ENCODE assay signal across 8 cellular contexts in genomic region chrX:154526901-154527675, GRCh38. TPM values are rescaled to one million over a fixed set of nuclear protein-coding genes. Genes with fewer than 3 reads are reported as not detected.
DNase-seq lines count a peak whose midpoint lies in the region; ATAC-seq, FAIRE-seq and TF ChIP-seq lines count a peak whose summit lies in the region.

No MANE protein-coding gene starts in this region.

- H2BK15ac ChIP-seq in H1 (ENCODE audit: low read length) (no peak overlapping the region), mesenchymal stem cell (ENCODE audit: low read depth, poor library complexity, severe bottlenecking) (no peak overlapping the region)

- no peaks in the 10 kb centered on the region for H3K79me2 ChIP-seq in H1 (ENCODE audit: control insufficient read depth in 1 of 2, insufficient read depth in 2 of 2, low read length in 2 of 2)

- CTCF ChIA-PET in H1 (lab: Charles Lee; ENCODE audit: partially characterized antibody), result interaction anchor here (0.6 to 1.8 kb wide), 14 partner anchors 8 to 210 kb away, joined by 3 to 7 read pairs (median 4); no protein-coding TSS in a partner anchor

- H3K23me2 ChIP-seq in H1 (ENCODE audit: low read depth, low read length), result peaks cover 2% of the 10 kb centered on the region; the same call in 1 of the 2 replicates

- TF ChIP-seq EP300 in H1 (IDR thresholded peaks at IDR 0.05; ENCODE audit: borderline replicate concordance in 1 of 2, low read depth in 2 of 2, low read length in 2 of 2), result no peak

- FAIRE-seq in H1 (lab: Jason Lieb, UNC), result peak; percentile 62

- H2BK5ac ChIP-seq in H1 (ENCODE audit: low read depth, low read length), result no peak overlapping the region
- no peak overlapping the region for H2BK5ac ChIP-seq in mesenchymal stem cell (ENCODE audit: low read depth, low read length, poor library complexity, severe bottlenecking)

- H3K4me1 ChIP-seq in H1 (replicated peaks in 1 of 4; ENCODE audit: control insufficient read depth in 3 of 4, insufficient read depth in 4 of 4, low read length in 3 of 4), result 0 out of 7 replicates have a peak, but pooled peaks cover 0 to 3% (median 0%) of the 10 kb centered on the region in 4 experiments
- peaks cover 16% of the 10 kb centered on the region for H3K4me1 ChIP-seq in mesenchymal stem cell (ENCODE audit: control insufficient read depth, insufficient read depth, low read depth, low read length)

- H3K4me2 ChIP-seq in H1 (ENCODE audit: insufficient read depth in 1 of 2, low read depth in 2 of 2, low read length in 2 of 2) (peak overlapping the region; percentile 60 to 84), mesenchymal stem cell (ENCODE audit: low read length, poor library complexity, severe bottlenecking) (peak overlapping the region; percentile 47)

- H3K27ac ChIP-seq in H1 (ENCODE audit: low read depth, low read length) (no peak overlapping the region), mesenchymal stem cell (ENCODE audit: low read length, poor library complexity, severe bottlenecking) (peak overlapping the region; percentile 96)

- H3K9me3 ChIP-seq in H1 (ENCODE audit: insufficient read depth in 2 of 2, low read depth in 1 of 2, low read length in 1 of 2), result no peaks in the 10 kb centered on the region
- H3K9me3 ChIP-seq in mesenchymal stem cell (ENCODE audit: control insufficient read depth, low read length), result no peaks in the 10 kb centered on the region

- no peak overlapping the region for H3K23ac ChIP-seq in H1 (ENCODE audit: insufficient read length)
- H3K23ac ChIP-seq in mesenchymal stem cell (ENCODE audit: low read length in 2 of 2), result no peak overlapping the region

- peak overlapping the region; percentile 60; the same call in 1 of the 2 replicates for H2BK12ac ChIP-seq in H1 (ENCODE audit: low read depth, low read length)
- H2BK12ac ChIP-seq in mesenchymal stem cell (ENCODE audit: low read length in 2 of 2), result peak overlapping the region; percentile 11 to 42

- no peak overlapping the region for H4K5ac ChIP-seq in H1 (ENCODE audit: insufficient read length, low read depth, low read length)

- peak overlapping the region in 3 of 4 experiments; percentile 13 to 51 (median 18); a peak in 4 of 8 replicates for H3K4me3 ChIP-seq in H1 (ENCODE audit: extremely low read depth in 1 of 4, insufficient read depth in 2 of 4, low read depth in 3 of 4, low read length in 4 of 4)
- H3K4me3 ChIP-seq in mesenchymal stem cell (ENCODE audit: insufficient read depth in 1 of 2, low read depth in 1 of 2, low read length in 2 of 2), result peak overlapping the region in 1 of 2 experiments; percentile 58

- peak overlapping the region; percentile 71 for H3K18ac ChIP-seq in H1 (ENCODE audit: extremely low read depth, low read length)
- peak overlapping the region; percentile 82 to 89 for H3K18ac ChIP-seq in mesenchymal stem cell (ENCODE audit: low read depth in 1 of 2, low read length in 2 of 2)

- no peaks in the 10 kb centered on the region for H3K79me1 ChIP-seq in H1 (ENCODE audit: low read depth, low read length)
- no peaks in the 10 kb centered on the region for H3K79me1 ChIP-seq in mesenchymal stem cell (replicated peaks; ENCODE audit: low read length, poor library complexity, severe bottlenecking)

- DNase-seq in A172 (ENCODE audit: low spot score), result peak; percentile 85
- DNase-seq in NCI-H748 treated with DMSO at 0.1 percent for 48 hours (lab: John Stamatoyannopoulos, UW), result peak; percentile 62
- DNase-seq in activated CD4-positive, alpha-beta T cell treated with anti-CD3 and anti-CD28 coated beads, Interleukin-2, amount 50 U/mL, for 4 hours, result peak; percentile 53 to 55
- DNase-seq in H1 (ENCODE audit: low read depth in 1 of 2, low spot score in 2 of 2), result peak in 1 of 2 experiments; percentile 74
- peak; percentile 84 for DNase-seq in mesenchymal stem cell
- DNase-seq in stimulated activated CD8-positive, alpha-beta memory T cell treated with anti-CD3 and anti-CD28 coated beads, Interleukin-7, amount 100 ng/mL, for 4 hours (ENCODE audit: low read depth in 2 of 2), result peak; percentile 24 to 31

- no peak overlapping the region for H2BK120ac ChIP-seq in H1 (replicated peaks; ENCODE audit: low read depth, low read length)
- peak overlapping the region; percentile 27 for H2BK120ac ChIP-seq in mesenchymal stem cell (ENCODE audit: low read depth, low read length)

- no peak overlapping the region for H3K56ac ChIP-seq in H1 (replicated peaks; ENCODE audit: insufficient read length, low read depth, low read length)

- peaks cover 0 to 2% of the 10 kb centered on the region in 2 experiments for H4K20me1 ChIP-seq in H1 (replicated peaks in 1 of 2; ENCODE audit: control insufficient read depth in 1 of 2, insufficient read depth in 2 of 2, low read length in 2 of 2)

- H4K8ac ChIP-seq in H1 (ENCODE audit: extremely low read depth, insufficient read depth, low read length) (peak overlapping the region; percentile 47; the same call in 1 of the 2 replicates), mesenchymal stem cell (ENCODE audit: low read length) (peak overlapping the region; percentile 94)

- H3K36me3 ChIP-seq in H1 (ENCODE audit: control insufficient read depth in 2 of 4, insufficient read depth in 4 of 4, low read length in 3 of 4), result peaks cover 0 to under 1% (median under 1%) of the 10 kb centered on the region in 4 experiments; a peak in 2 of 8 replicates
- peaks cover under 1 to 13% of the 10 kb centered on the region in 2 experiments for H3K36me3 ChIP-seq in mesenchymal stem cell (ENCODE audit: control insufficient read depth in 1 of 2, insufficient read depth in 2 of 2, low read depth in 1 of 2, low read length in 2 of 2)

- POLR2A ChIA-PET in H1 (lab: Charles Lee; ENCODE audit: partially characterized antibody), result interaction anchor here (0.7 to 1.8 kb wide), 13 partner anchors 10 to 156 kb away, joined by 3 to 15 read pairs (median 3); partner anchors contain the start of gene RPL10

- no peak overlapping the region for H4K91ac ChIP-seq in H1 (replicated peaks; ENCODE audit: insufficient read length, low read length)
- H4K91ac ChIP-seq in mesenchymal stem cell (ENCODE audit: low read length), result no peak overlapping the region

- no peak overlapping the region for H2BK20ac ChIP-seq in H1 (ENCODE audit: low read length)

- ATAC-seq in GM18502 (IDR thresholded peaks at IDR 0.05; ENCODE audit: poor library complexity, unreplicated experiment) (peak; percentile 68), HG03460 (IDR thresholded peaks at IDR 0.05; ENCODE audit: unreplicated experiment) (peak; percentile 85)

- H2AK5ac ChIP-seq in H1 (ENCODE audit: low read depth, low read length), result no peak overlapping the region
- H2AK5ac ChIP-seq in mesenchymal stem cell (ENCODE audit: low read length, severe bottlenecking), result peak overlapping the region; percentile 83

- H3K27me3 ChIP-seq in H1 (replicated peaks in 1 of 4; ENCODE audit: control insufficient read depth in 3 of 4, extremely low read depth in 1 of 4, insufficient read depth in 3 of 4, low read length in 3 of 4), result peaks cover 0 to 11% (median 2%) of the 10 kb centered on the region in 4 experiments; a peak in 4 of 7 replicates
- peaks cover 0 to 16% of the 10 kb centered on the region in 2 experiments for H3K27me3 ChIP-seq in mesenchymal stem cell (ENCODE audit: control insufficient read depth in 1 of 2, insufficient read depth in 1 of 2, low read length in 2 of 2)

- H2AFZ ChIP-seq in H1 (ENCODE audit: low read length) (no peak overlapping the region), mesenchymal stem cell (ENCODE audit: low read depth, low read length) (peak overlapping the region; percentile 51)

- H3K9ac ChIP-seq in H1 (replicated peaks in 1 of 4; ENCODE audit: extremely low read depth in 1 of 4, low read depth in 3 of 4, low read length in 3 of 4) (peak overlapping the region in 1 of 4 experiments; percentile 44; a peak in 1 of 7 replicates), mesenchymal stem cell (ENCODE audit: low read length) (peak overlapping the region; percentile 90)

- H3K14ac ChIP-seq in H1 (ENCODE audit: insufficient read length), result no peak overlapping the region
- peak overlapping the region in 1 of 2 experiments; percentile 48 for H3K14ac ChIP-seq in mesenchymal stem cell (ENCODE audit: low read length in 2 of 2)

- TF ChIP-seq RAD21 in H1 (IDR thresholded peaks at IDR 0.05 in 1 of 2, conservative IDR thresholded peaks at IDR 0.05 in 1 of 2; ENCODE audit: low read depth in 2 of 2, low read length in 2 of 2), result peak; percentile 10 to 34; a peak in 1 of 4 replicates

- H3K4ac ChIP-seq in H1 (replicated peaks; ENCODE audit: insufficient read length, low read depth, low read length) (no peak overlapping the region), mesenchymal stem cell (ENCODE audit: low read depth in 1 of 2, low read length in 2 of 2) (peak overlapping the region in 1 of 2 experiments; percentile 93)

- TF ChIP-seq POLR2A in H1 (IDR thresholded peaks at IDR 0.05; ENCODE audit: control extremely low read depth in 1 of 2, low read depth in 2 of 2, low read length in 2 of 2), result peak in 1 of 2 experiments; percentile 23; a peak in 1 of 3 replicates

- 24% methylated on average over 10 of the region's 15 CpGs; no CpG with 5 or more reads in 1 of the 2 experiments for WGBS in H1 (ENCODE audit: extremely low coverage in 1 of 2, insufficient coverage in 1 of 2, insufficient read length in 1 of 2, insufficient replicate concordance in 2 of 2, low coverage in 1 of 2, low lambda C conversion rate in 2 of 2, missing lambda C conversion rate in 1 of 2), 2 experiments
- 16% methylated on average over 11 of the region's 15 CpGs for WGBS in mesenchymal stem cell

- TF ChIP-seq CTCF in H1 (IDR thresholded peaks at IDR 0.05; ENCODE audit: control extremely low read depth in 1 of 3, insufficient read depth in 1 of 3, low read depth in 1 of 3, low read length in 3 of 3), result peak in 2 of 3 experiments; percentile 40 to 50; a peak in 3 of 4 replicates

RNA-seq across cellular contexts. Expression of gene FAM3A, which starts 11.1 kb away (rescaled TPM):
- total RNA-seq in A172 (2014; rRNA removed; shearing (Covaris generic)), result 47.1 and 47.5 TPM in 2 replicates
- 16.2 and 21.7 TPM in 2 replicates for total RNA-seq in H1 (2021; fragmentation: NEBNext Ultra II Directional; extraction: Animal tissue kit (Norgen Biotek cat#: 25700))
- 18.6 and 28.1 TPM in 2 replicates for polyA plus RNA-seq in H1 (2011; rRNA removed)
- polyA plus RNA-seq in H1 (2011; cell fraction: cytosol; rRNA removed), result 24.8 TPM
- polyA plus RNA-seq in H1 (2011; cell fraction: nucleus; rRNA removed), result 40.4 TPM
- polyA plus RNA-seq in H1 (2012, experiment 1 of 2), result 11.1 to 19.0 TPM (median 15.8 TPM) in 4 replicates
- 16.6 TPM for polyA plus RNA-seq in H1 (2012, experiment 2 of 2)
- 15.4 TPM for polyA plus RNA-seq in H1 (2013, experiment 1 of 2)
- 16.1 TPM for polyA plus RNA-seq in H1 (2013, experiment 2 of 2)
- 7.8 and 8.7 TPM in 2 replicates for polyA minus RNA-seq in H1 (2011; rRNA and poly(A)+ RNA removed)
- polyA minus RNA-seq in H1 (2011; cell fraction: cytosol; rRNA and poly(A)+ RNA removed), result 14.8 TPM
- polyA minus RNA-seq in H1 (2011; cell fraction: nucleus; rRNA and poly(A)+ RNA removed), result 11.0 TPM
- polyA plus RNA-seq in mesenchymal stem cell (2013, experiment 1 of 2), result 27.0 TPM
- 24.3 TPM for polyA plus RNA-seq in mesenchymal stem cell (2013, experiment 2 of 2)

RNA-seq across cellular contexts. Expression of gene G6PD, which starts 19.6 kb away (rescaled TPM):
- 102 and 112 TPM in 2 replicates for total RNA-seq in A172 (2014; rRNA removed; shearing (Covaris generic))
- 55.1 and 61.7 TPM in 2 replicates for total RNA-seq in H1 (2021; fragmentation: NEBNext Ultra II Directional; extraction: Animal tissue kit (Norgen Biotek cat#: 25700))
- polyA plus RNA-seq in H1 (2011; rRNA removed), result 47.3 and 88.4 TPM in 2 replicates
- polyA plus RNA-seq in H1 (2011; cell fraction: cytosol; rRNA removed), result 31.1 TPM
- polyA plus RNA-seq in H1 (2011; cell fraction: nucleus; rRNA removed), result 102 TPM
- 47.9 to 71.9 TPM (median 70.3 TPM) in 4 replicates for polyA plus RNA-seq in H1 (2012, experiment 1 of 2)
- polyA plus RNA-seq in H1 (2012, experiment 2 of 2), result 66.5 TPM
- polyA plus RNA-seq in H1 (2013, experiment 1 of 2), result 42.6 TPM
- polyA plus RNA-seq in H1 (2013, experiment 2 of 2), result 39.9 TPM
- 39.1 and 50.9 TPM in 2 replicates for polyA minus RNA-seq in H1 (2011; rRNA and poly(A)+ RNA removed)
- 39.6 TPM for polyA minus RNA-seq in H1 (2011; cell fraction: cytosol; rRNA and poly(A)+ RNA removed)
- 63.2 TPM for polyA minus RNA-seq in H1 (2011; cell fraction: nucleus; rRNA and poly(A)+ RNA removed)
- 165 TPM for polyA plus RNA-seq in mesenchymal stem cell (2013, experiment 1 of 2)
- 165 TPM for polyA plus RNA-seq in mesenchymal stem cell (2013, experiment 2 of 2)

RNA-seq across cellular contexts. Expression of gene IKBKG, which starts 20.3 kb away (rescaled TPM):
- total RNA-seq in A172 (2014; rRNA removed; shearing (Covaris generic)), result 53.6 and 63.2 TPM in 2 replicates
- 18.1 and 18.7 TPM in 2 replicates for total RNA-seq in H1 (2021; fragmentation: NEBNext Ultra II Directional; extraction: Animal tissue kit (Norgen Biotek cat#: 25700))
- 17.5 and 33.3 TPM in 2 replicates for polyA plus RNA-seq in H1 (2011; rRNA removed)
- 21.6 TPM for polyA plus RNA-seq in H1 (2011; cell fraction: cytosol; rRNA removed)
- polyA plus RNA-seq in H1 (2011; cell fraction: nucleus; rRNA removed), result 64.6 TPM
- polyA plus RNA-seq in H1 (2012, experiment 1 of 2), result 12.4 to 19.4 TPM (median 17.3 TPM) in 4 replicates
- polyA plus RNA-seq in H1 (2012, experiment 2 of 2), result 12.8 TPM
- polyA plus RNA-seq in H1 (2013, experiment 1 of 2), result 12.5 TPM
- 11.8 TPM for polyA plus RNA-seq in H1 (2013, experiment 2 of 2)
- 3.8 and 4.0 TPM in 2 replicates for polyA minus RNA-seq in H1 (2011; rRNA and poly(A)+ RNA removed)
- polyA minus RNA-seq in H1 (2011; cell fraction: cytosol; rRNA and poly(A)+ RNA removed), result 12.1 TPM
- 6.9 TPM for polyA minus RNA-seq in H1 (2011; cell fraction: nucleus; rRNA and poly(A)+ RNA removed)
- polyA plus RNA-seq in mesenchymal stem cell (2013, experiment 1 of 2), result 23.0 TPM
- 21.9 TPM for polyA plus RNA-seq in mesenchymal stem cell (2013, experiment 2 of 2)

RNA-seq across cellular contexts. Expression of gene SLC10A3, which starts 36.7 kb away (rescaled TPM):
- total RNA-seq in A172 (2014; rRNA removed; shearing (Covaris generic)), result 51.9 and 63.9 TPM in 2 replicates
- 6.8 and 8.2 TPM in 2 replicates for total RNA-seq in H1 (2021; fragmentation: NEBNext Ultra II Directional; extraction: Animal tissue kit (Norgen Biotek cat#: 25700))
- polyA plus RNA-seq in H1 (2011; rRNA removed), result 9.5 and 11.0 TPM in 2 replicates
- 6.9 TPM for polyA plus RNA-seq in H1 (2011; cell fraction: cytosol; rRNA removed)
- 8.0 TPM for polyA plus RNA-seq in H1 (2011; cell fraction: nucleus; rRNA removed)
- polyA plus RNA-seq in H1 (2012, experiment 1 of 2), result 6.8 to 8.8 TPM (median 7.8 TPM) in 4 replicates
- polyA plus RNA-seq in H1 (2012, experiment 2 of 2), result 9.5 TPM
- polyA plus RNA-seq in H1 (2013, experiment 1 of 2), result 8.9 TPM
- 9.2 TPM for polyA plus RNA-seq in H1 (2013, experiment 2 of 2)
- 3.2 and 3.8 TPM in 2 replicates for polyA minus RNA-seq in H1 (2011; rRNA and poly(A)+ RNA removed)
- polyA minus RNA-seq in H1 (2011; cell fraction: cytosol; rRNA and poly(A)+ RNA removed), result 5.9 TPM
- polyA minus RNA-seq in H1 (2011; cell fraction: nucleus; rRNA and poly(A)+ RNA removed), result 4.7 TPM
- polyA plus RNA-seq in mesenchymal stem cell (2013, experiment 1 of 2), result 27.5 TPM
- 27.3 TPM for polyA plus RNA-seq in mesenchymal stem cell (2013, experiment 2 of 2)

RNA-seq across cellular contexts. Expression of gene UBL4A, which starts 40.7 kb away (rescaled TPM):
- total RNA-seq in A172 (2014; rRNA removed; shearing (Covaris generic)), result 116 and 139 TPM in 2 replicates
- total RNA-seq in H1 (2021; fragmentation: NEBNext Ultra II Directional; extraction: Animal tissue kit (Norgen Biotek cat#: 25700)), result 31.7 and 34.2 TPM in 2 replicates
- 23.1 and 31.0 TPM in 2 replicates for polyA plus RNA-seq in H1 (2011; rRNA removed)
- 32.3 TPM for polyA plus RNA-seq in H1 (2011; cell fraction: cytosol; rRNA removed)
- polyA plus RNA-seq in H1 (2011; cell fraction: nucleus; rRNA removed), result 27.6 TPM
- polyA plus RNA-seq in H1 (2012, experiment 1 of 2), result 22.4 to 28.9 TPM (median 27.2 TPM) in 4 replicates
- 32.4 TPM for polyA plus RNA-seq in H1 (2012, experiment 2 of 2)
- polyA plus RNA-seq in H1 (2013, experiment 1 of 2), result 15.9 TPM
- polyA plus RNA-seq in H1 (2013, experiment 2 of 2), result 16.8 TPM
- 24.5 and 30.0 TPM in 2 replicates for polyA minus RNA-seq in H1 (2011; rRNA and poly(A)+ RNA removed)
- polyA minus RNA-seq in H1 (2011; cell fraction: cytosol; rRNA and poly(A)+ RNA removed), result 24.4 TPM
- 13.9 TPM for polyA minus RNA-seq in H1 (2011; cell fraction: nucleus; rRNA and poly(A)+ RNA removed)
- polyA plus RNA-seq in mesenchymal stem cell (2013, experiment 1 of 2), result 17.7 TPM
- 18.3 TPM for polyA plus RNA-seq in mesenchymal stem cell (2013, experiment 2 of 2)
